In genomic region chr11:93906486-93906885, GRCh38 we compare ENCODE assay signal across 15 cellular contexts. TPM values are rescaled to one million over a fixed set of nuclear protein-coding genes. Genes with fewer than 3 reads are reported as not detected.
DNase-seq lines count a peak whose midpoint lies in the region; ATAC-seq and TF ChIP-seq lines count a peak whose summit lies in the region.
"Had no signal": no experiment of that assay in that cellular context is flagged by ENCODE, and none has a peak within 500 bp of the region (broad histone marks: within the 10 kb centered on the region; RNA-seq: fewer than 3 reads in every experiment).

No MANE protein-coding gene starts in this region.

- H3K9ac ChIP-seq in SK-N-SH (no peak overlapping the region), PC-3 (ENCODE audit: low read length) (peak overlapping the region; percentile 4; the same call in 1 of the 2 replicates)
- H3K9ac ChIP-seq: BLaER1 had no signal

- H3F3A ChIP-seq in SK-N-SH (replicated peaks; ENCODE audit: insufficient read depth) (peaks cover 12% of the 10 kb centered on the region), PC-3 (ENCODE audit: low read length, unreplicated experiment) (no peaks in the 10 kb centered on the region)

- TF ChIP-seq RAD21 in SK-N-SH (IDR thresholded peaks at IDR 0.05; ENCODE audit: low read length), result no peak

- TF ChIP-seq CTCF in SK-N-SH (IDR thresholded peaks at IDR 0.05), result no peak
- no peak for TF ChIP-seq CTCF in PC-3 (conservative IDR thresholded peaks at IDR 0.05; ENCODE audit: low read depth, low read length)
- no peak for TF ChIP-seq CTCF in epithelial cell of esophagus (IDR thresholded peaks at IDR 0.05; ENCODE audit: insufficient read depth, low read depth, low read length, missing control alignments)

- DNase-seq in SK-N-SH (no peak), PC-3 (peak; percentile 91), epithelial cell of esophagus (ENCODE audit: low read depth) (peak; percentile 15), head of caudate nucleus (no peak)
- DNase-seq in activated CD4-positive, alpha-beta T cell treated with anti-CD3 and anti-CD28 coated beads for 1 hour, result no peak
- DNase-seq in activated effector memory CD4-positive, alpha-beta T cell treated with Interleukin-2 at 50 U/mL for 16 hours, result no peak
- DNase-seq: 8988T; AML-193; Caco-2; CD8-positive, alpha-beta memory T cell; DND-41 had no signal

- H4K20me1 ChIP-seq in SK-N-SH (ENCODE audit: insufficient read depth) (no peaks in the 10 kb centered on the region), PC-3 (ENCODE audit: low read length) (no peaks in the 10 kb centered on the region)
- H4K20me1 ChIP-seq: BLaER1 had no signal

- ATAC-seq in SK-N-SH treated with all-trans-retinoic acid at 6 μM for 48 hours (no peak), PC-3 (peak; percentile 75)
- ATAC-seq: GM12878 had no signal

- 46% methylated on average over 2 of the region's 2 CpGs for WGBS in SK-N-SH (ENCODE audit: low lambda C conversion rate)

- H3K27ac ChIP-seq in SK-N-SH (ENCODE audit: low read depth in 2 of 2, low read length in 1 of 2) (no peak overlapping the region), PC-3 (ENCODE audit: low read length) (peak overlapping the region; percentile 72)
- H3K27ac ChIP-seq: BLaER1 had no signal

- no peaks in the 10 kb centered on the region for H3K36me3 ChIP-seq in SK-N-SH (replicated peaks in 1 of 2; ENCODE audit: control insufficient read depth in 1 of 2, insufficient read depth in 2 of 2, low read length in 1 of 2)
- H3K36me3 ChIP-seq in PC-3 (ENCODE audit: low read depth, low read length), result no peaks in the 10 kb centered on the region
- H3K36me3 ChIP-seq: BLaER1 had no signal

- POLR2A ChIA-PET in SK-N-SH (lab: Yijun Ruan, JAX) (no interaction called here), PC-3 (lab: Charles Lee; ENCODE audit: unreplicated experiment) (interaction anchor here (0.5 to 0.7 kb wide), 5 partner anchors 15 to 166 kb away, joined by 3 to 8 read pairs (median 4); partner anchors contain the start of genes C11orf54 and TAF1D)

- peaks cover 0 to 11% of the 10 kb centered on the region in 2 experiments; a peak in 3 of 4 replicates for H3K4me1 ChIP-seq in SK-N-SH (ENCODE audit: control insufficient read depth in 1 of 2, insufficient read depth in 2 of 2, low read depth in 1 of 2, low read length in 1 of 2)
- peaks cover 47% of the 10 kb centered on the region for H3K4me1 ChIP-seq in PC-3 (ENCODE audit: insufficient read depth, low read length)
- H3K4me1 ChIP-seq: BLaER1 had no signal

- H3K9me3 ChIP-seq in SK-N-SH, result no peaks in the 10 kb centered on the region
- H3K9me3 ChIP-seq in PC-3 (ENCODE audit: low read length), result no peaks in the 10 kb centered on the region
- H3K9me3 ChIP-seq: BLaER1, Caco-2 had no signal

- CTCF ChIA-PET in SK-N-SH (lab: Yijun Ruan, JAX) (interaction anchor here (1.3 to 4.3 kb wide), 2 partner anchors 12 to 15 kb away, joined by 5 to 23 read pairs; no protein-coding TSS in a partner anchor), PC-3 (lab: Charles Lee) (interaction anchor here (0.6 to 2.2 kb wide), 3 partner anchors 11 to 222 kb away, joined by 3 to 18 read pairs (median 3); partner anchors contain the start of gene PANX1)

- H3K9me2 ChIP-seq in SK-N-SH, result no peaks in the 10 kb centered on the region
- H3K9me2 ChIP-seq in PC-3 (replicated peaks; ENCODE audit: low read length), result no peaks in the 10 kb centered on the region

- no peak overlapping the region for H3K4me3 ChIP-seq in SK-N-SH (ENCODE audit: low read depth in 2 of 2, low read length in 1 of 2)
- no peak overlapping the region for H3K4me3 ChIP-seq in PC-3 (ENCODE audit: low read length)
- H3K4me3 ChIP-seq in epithelial cell of esophagus (ENCODE audit: low read length), result no peak overlapping the region
- H3K4me3 ChIP-seq: BLaER1, GM12878 had no signal

- no peak overlapping the region for H3K4me2 ChIP-seq in SK-N-SH
- H3K4me2 ChIP-seq in PC-3 (ENCODE audit: low read length), result peak overlapping the region; percentile 37
- H3K4me2 ChIP-seq: BLaER1 had no signal

- intact Hi-C loops in PC-3 (cut with micrococcal nuclease) (loop anchor here (5.0 kb wide), 2 partner anchors 81 to 586 kb away; partner anchors contain the start of genes ANKRD49 and MRE11), head of caudate nucleus (cut with DNase I) (no loop called here)

- H2AFZ ChIP-seq in SK-N-SH (ENCODE audit: low read depth) (peak overlapping the region; percentile 53; the same call in 1 of the 2 replicates), PC-3 (ENCODE audit: low read length) (no peak overlapping the region)

- H3K79me2 ChIP-seq in SK-N-SH (ENCODE audit: insufficient read depth), result no peaks in the 10 kb centered on the region
- H3K79me2 ChIP-seq in PC-3 (ENCODE audit: low read length), result no peaks in the 10 kb centered on the region

- no peak for TF ChIP-seq EP300 in SK-N-SH (IDR thresholded peaks at IDR 0.05; ENCODE audit: borderline replicate concordance in 1 of 2, low read depth in 1 of 2, low read length in 1 of 2)

- BruUV-seq in PC-3 (replicated peaks; lab: Mats Ljungman, UMichigan), result no TSS peak

- H3K27me3 ChIP-seq in SK-N-SH (ENCODE audit: insufficient read depth) (no peaks in the 10 kb centered on the region), PC-3 (ENCODE audit: low read length) (no peaks in the 10 kb centered on the region)
- H3K27me3 ChIP-seq: BLaER1 had no signal

TF ChIP-seq in SK-N-SH, 30 proteins besides CTCF, POLR2A, EP300 and RAD21 (continues in another document):
- no peak for TF ChIP-seq REST (IDR thresholded peaks at IDR 0.05; ENCODE audit: low read depth, low read length)
- TF ChIP-seq ELF1 (IDR thresholded peaks at IDR 0.05), result no peak
- no peak for TF ChIP-seq NRF1 (IDR thresholded peaks at IDR 0.05; ENCODE audit: low read depth, low read length)
- no peak for TF ChIP-seq SMC3 (IDR thresholded peaks at IDR 0.05; ENCODE audit: low read depth, low read length)
- no peak for TF ChIP-seq TCF12 (IDR thresholded peaks at IDR 0.05)
- no peak for TF ChIP-seq MXI1 (IDR thresholded peaks at IDR 0.05; ENCODE audit: low read depth, low read length)
- TF ChIP-seq GABPA (IDR thresholded peaks at IDR 0.05; ENCODE audit: low read depth), result no peak
- TF ChIP-seq FOXM1 (IDR thresholded peaks at IDR 0.05; ENCODE audit: low read depth), result no peak

TF ChIP-seq in SK-N-SH treated with all-trans-retinoic acid at 6 μM for 48 hours, 23 proteins besides CTCF, POLR2A, EP300 and RAD21:
- TF ChIP-seq ZNF565 (CRISPR knock-in tag; conservative IDR thresholded peaks at IDR 0.05; ENCODE audit: low read depth) (no peak), ISL1 (CRISPR knock-in tag; IDR thresholded peaks at IDR 0.05) (no peak), PATZ1 (CRISPR knock-in tag; IDR thresholded peaks at IDR 0.05; ENCODE audit: borderline replicate concordance) (no peak), ZFP3 (CRISPR knock-in tag; IDR thresholded peaks at IDR 0.05) (no peak), OSR1 (CRISPR knock-in tag; IDR thresholded peaks at IDR 0.05) (no peak), BACH2 (CRISPR knock-in tag; IDR thresholded peaks at IDR 0.05; ENCODE audit: borderline replicate concordance) (no peak), POU6F1 (CRISPR knock-in tag; IDR thresholded peaks at IDR 0.05; ENCODE audit: borderline replicate concordance, low read depth) (no peak), PPARA (CRISPR knock-in tag; IDR thresholded peaks at IDR 0.05; ENCODE audit: borderline replicate concordance) (no peak), ZFP30 (CRISPR knock-in tag; IDR thresholded peaks at IDR 0.05) (no peak), ZNF70 (CRISPR knock-in tag; IDR thresholded peaks at IDR 0.05) (no peak), ARNTL (CRISPR knock-in tag; IDR thresholded peaks at IDR 0.05; ENCODE audit: borderline replicate concordance, low read depth) (no peak)

RNA-seq across cellular contexts. Expression of gene VSTM5, which starts 56.1 kb away (rescaled TPM):
- polyA plus RNA-seq in SK-N-SH (2012; rRNA removed), result 0.12 and 0.19 TPM in 2 replicates
- polyA plus RNA-seq in SK-N-SH (2012; cell fraction: cytosol; rRNA removed), result 0.13 TPM in 2 replicates
- 0.52 and 0.53 TPM in 2 replicates for polyA plus RNA-seq in SK-N-SH (2012; cell fraction: nucleus; rRNA removed)
- 12.6 and 15.6 TPM in 2 replicates for total RNA-seq in PC-3 (2014; rRNA removed)
- total RNA-seq: CD8-positive, alpha-beta memory T cell; GM12878; H4 had no signal
- polyA plus RNA-seq: CD8-positive, alpha-beta memory T cell; GM12878 had no signal

Comparison
In these comparisons a context has a peak if more than half of its experiments do, and no peak if none do; other contexts are left out.
1. DNase-seq: peak in PC-3 (single experiment) and epithelial cell of esophagus (single experiment); none in SK-N-SH (single experiment), head of caudate nucleus (0 of 42), activated CD4-positive, alpha-beta T cell treated with anti-CD3 and anti-CD28 coated beads for 1 hour (single experiment) and activated effector memory CD4-positive, alpha-beta T cell treated with Interleukin-2 at 50 U/mL for 16 hours (single experiment).